In genomic region chr5:39218482-39219381, GRCh38 we compare ENCODE assay signal across 9 cellular contexts. TPM values are rescaled to one million over a fixed set of nuclear protein-coding genes. Genes with fewer than 3 reads are reported as not detected.
A peak's percentile ranks its signal among the peaks of the same experiment; 100 is the strongest.
DNase-seq lines count a peak whose midpoint lies in the region; ATAC-seq and FAIRE-seq lines count a peak whose summit lies in the region.
"Had no signal": no experiment of that assay in that cellular context is flagged by ENCODE, and none has a peak within 500 bp of the region (broad histone marks: within the 10 kb centered on the region; RNA-seq: fewer than 3 reads in every experiment).

No MANE protein-coding gene starts in this region.

- peak; percentile 80 for ATAC-seq in Right ventricle myocardium superior (ENCODE audit: poor library complexity)
- no peak for ATAC-seq in GM19455 (IDR thresholded peaks at IDR 0.05; ENCODE audit: unreplicated experiment)

- FAIRE-seq in RCC 7860 (lab: Jason Lieb, UNC) = no peak

- peaks cover 0 to 17% (median 10%) of the 10 kb centered on the region in 3 donors for H3K4me1 ChIP-seq in skeletal muscle tissue (ENCODE audit: control insufficient read depth in 3 of 3, insufficient read depth in 3 of 3, low read length in 3 of 3)

- intact Hi-C loops in Right ventricle myocardium superior (cut with DNase I) = loop anchor here (10.0 kb wide), 1 partner anchor 346 kb away; no protein-coding TSS in a partner anchor

- H3K9ac ChIP-seq in skeletal muscle tissue (ENCODE audit: low read depth in 1 of 3, low read length in 3 of 3) = peak overlapping the region in 1 of 3 donors; percentile 5

- H3K27ac ChIP-seq in skeletal muscle tissue (ENCODE audit: low read depth, low read length) = peak overlapping the region; percentile 33
- H3K27ac ChIP-seq: VCaP had no signal

- no peaks in the 10 kb centered on the region for H3K36me3 ChIP-seq in skeletal muscle tissue (ENCODE audit: control insufficient read depth in 3 of 3, insufficient read depth in 3 of 3, low read length in 3 of 3)

- H3K4me3 ChIP-seq in skeletal muscle tissue (ENCODE audit: low read length in 3 of 3) = peak overlapping the region in 2 of 3 donors; percentile 4 to 11

- H3K27me3 ChIP-seq in skeletal muscle tissue (ENCODE audit: control insufficient read depth in 3 of 3, insufficient read depth in 3 of 3, low read length in 3 of 3) = no peaks in the 10 kb centered on the region

- DNase-seq in GM04503 (ENCODE audit: low read depth) (peak; percentile 9), SIG-M5 (lab: John Stamatoyannopoulos, UW) (peak; percentile 16), Right ventricle myocardium superior (no peak), amniotic stem cell (lab: John Stamatoyannopoulos, UW) (no peak), RCC 7860 (ENCODE audit: low spot score) (no peak), GDM1 (lab: John Stamatoyannopoulos, UW) (no peak)

- no peaks in the 10 kb centered on the region for H3K9me3 ChIP-seq in skeletal muscle tissue (ENCODE audit: control insufficient read depth in 3 of 3, low read length in 3 of 3)

RNA-seq across cellular contexts. Expression of gene FYB1, which starts 0.6 kb away (rescaled TPM):
- total RNA-seq in Right ventricle myocardium superior (4.2 TPM), skeletal muscle tissue (4.2 TPM)

Comparison
In these comparisons a context has a peak if more than half of its experiments do, and no peak if none do; other contexts are left out.
1. DNase-seq: peak in GM04503 (single experiment) and SIG-M5 (single experiment); none in Right ventricle myocardium superior (single experiment), amniotic stem cell (single experiment), RCC 7860 (single experiment) and GDM1 (single experiment).